In the genomic region with DNA sequence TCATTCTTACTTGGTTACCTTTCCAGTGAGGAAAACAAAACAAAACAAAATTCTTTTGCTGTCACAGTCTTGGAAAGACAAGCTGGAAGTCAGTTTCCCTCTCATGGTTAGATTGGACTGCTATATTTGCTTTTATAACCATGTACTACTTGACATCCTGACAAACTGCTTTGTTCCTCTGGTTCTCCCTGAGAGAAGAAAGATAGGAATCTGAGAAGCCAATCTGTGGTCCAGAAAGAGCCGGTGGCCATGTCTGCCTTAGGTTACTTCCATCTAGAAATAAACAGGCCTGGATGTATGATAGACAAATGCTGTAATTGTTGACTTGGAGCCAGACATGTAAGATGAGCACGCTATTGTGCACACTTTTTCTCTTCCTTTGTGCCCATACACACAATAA, we compare ENCODE assay signal across 17 cellular contexts.
"Had no signal": no experiment of that assay in that cellular context is flagged by ENCODE, and none has a peak within 500 bp of the region (broad histone marks: within the 10 kb centered on the region; RNA-seq: fewer than 3 reads in every experiment).

No MANE protein-coding gene starts in this region.

- H3K79me2 ChIP-seq: parathyroid adenoma had no signal

- H2AFZ ChIP-seq: parathyroid adenoma had no signal

- H3K27ac ChIP-seq: dorsolateral prefrontal cortex, parathyroid adenoma, right lobe of liver, suprapubic skin, transverse colon had no signal

- H3K36me3 ChIP-seq: right lobe of liver, suprapubic skin, transverse colon had no signal

- H3K9ac ChIP-seq: parathyroid adenoma had no signal

- H3K27me3 ChIP-seq: dorsolateral prefrontal cortex, right lobe of liver, suprapubic skin, transverse colon had no signal

- DNase-seq: dorsolateral prefrontal cortex; effector CD4-positive, alpha-beta T cell; hypothalamus; mucosa of descending colon; naive B cell; right lobe of liver; small intestine; stimulated activated CD4-positive, alpha-beta T cell treated with anti-CD3 and anti-CD28 coated beads, Interleukin-15, amount 100 ng/mL, for 24 hours; stimulated activated CD4-positive, alpha-beta T cell treated with anti-CD3 and anti-CD28 coated beads, Interleukin-2, amount 100 ng/mL, for 48 hours; stimulated activated naive B cell treated with anti-CD40 and anti-IgM and Interleukin-4, amounts not matched to agents 10 μg/mL and 1 μg/mL and 100 μg/mL, for 72 hours; stimulated activated naive CD8-positive, alpha-beta T cell treated with anti-CD3 and anti-CD28 coated beads, Interleukin-15, amount 100 ng/mL, for 72 hours; transverse colon had no signal

- H3K4me3 ChIP-seq: dorsolateral prefrontal cortex, lung, mucosa of descending colon, right lobe of liver, suprapubic skin, transverse colon had no signal

- H3K9me3 ChIP-seq: mucosa of descending colon, right lobe of liver, suprapubic skin, transverse colon had no signal

- ATAC-seq: left lobe of liver; mucosa of descending colon; natural killer cell treated with Interleukin-12 subunit alpha and Interleukin-12 subunit beta and Interleukin-15 and Interleukin-18, amount 100 ng/mL, for 72 hours; right lobe of liver; stimulated activated naive B cell treated with anti-CD40 and anti-IgM and Interleukin-4, amounts not matched to agents 10 μg/mL and 1 μg/mL and 100 μg/mL, for 72 hours; stimulated activated naive CD8-positive, alpha-beta T cell treated with anti-CD3 and anti-CD28 coated beads, Interleukin-15, amount 100 ng/mL, for 72 hours had no signal

- H3K4me1 ChIP-seq: parathyroid adenoma, right lobe of liver, suprapubic skin, transverse colon had no signal
